9 cellular contexts compared by ENCODE assay signal in the genomic region with DNA sequence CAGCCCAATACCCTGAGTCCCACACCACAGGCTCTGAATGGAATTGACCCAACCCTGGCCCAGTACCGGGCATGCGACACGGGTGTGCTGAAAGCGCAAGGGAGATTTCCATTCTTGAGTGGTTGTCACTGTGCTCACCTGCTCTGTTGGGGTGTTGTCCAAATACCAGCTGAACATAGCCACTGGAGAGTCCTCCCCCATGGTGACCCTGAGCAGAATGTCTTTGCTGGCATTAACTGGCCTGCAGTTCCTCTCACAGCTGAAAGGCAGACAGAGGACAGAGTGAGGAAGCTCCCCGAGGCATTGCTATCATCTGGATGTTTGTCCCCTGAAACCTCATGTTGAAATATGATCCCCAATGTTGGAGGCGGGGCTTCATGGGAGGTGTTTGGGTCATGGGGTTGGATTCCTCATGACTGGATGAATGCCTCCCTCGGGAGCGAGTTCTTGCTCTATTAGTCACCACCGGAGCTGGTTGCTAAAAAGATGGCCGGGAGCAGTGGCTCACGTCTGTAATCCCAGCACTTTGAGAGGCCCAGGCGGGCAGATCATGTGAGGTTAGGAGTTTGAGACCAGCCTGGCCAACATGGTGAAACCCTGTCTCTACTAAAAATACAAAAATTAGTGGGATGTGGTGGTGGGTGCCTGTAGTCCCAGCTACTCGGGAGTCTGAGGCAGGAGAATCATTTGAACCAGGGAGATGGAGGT. TPM values are rescaled to one million over a fixed set of nuclear protein-coding genes. Genes with fewer than 3 reads are reported as not detected.
DNase-seq lines count a peak whose midpoint lies in the region; ATAC-seq and FAIRE-seq lines count a peak whose summit lies in the region.
"Had no signal": no experiment of that assay in that cellular context is flagged by ENCODE, and none has a peak within 500 bp of the region (broad histone marks: within the 10 kb centered on the region; RNA-seq: fewer than 3 reads in every experiment).

No MANE protein-coding gene starts in this region.

- no peak overlapping the region for H3K4me3 Mint-ChIP-seq in activated T-cell treated with anti-CD3 and anti-CD28 coated beads, Interleukin-2, amount 50 U/mL, for 4 hours
- H3K4me3 Mint-ChIP-seq: naive B cell had no signal

- H3K36me3 Mint-ChIP-seq in activated T-cell treated with anti-CD3 and anti-CD28 coated beads, Interleukin-2, amount 50 U/mL, for 4 hours (ENCODE audit: insufficient read depth) = no peaks in the 10 kb centered on the region
- H3K36me3 Mint-ChIP-seq: naive B cell had no signal

- H3K9me3 Mint-ChIP-seq in activated T-cell treated with anti-CD3 and anti-CD28 coated beads, Interleukin-2, amount 50 U/mL, for 4 hours = no peaks in the 10 kb centered on the region

- peaks cover 10% of the 10 kb centered on the region for H3K27me3 Mint-ChIP-seq in activated T-cell treated with anti-CD3 and anti-CD28 coated beads, Interleukin-2, amount 50 U/mL, for 4 hours (ENCODE audit: low read depth)

- no peak for ATAC-seq in HG02763 (IDR thresholded peaks at IDR 0.05; ENCODE audit: unreplicated experiment)
- ATAC-seq in activated T-cell treated with anti-CD3 and anti-CD28 coated beads, Interleukin-2, amount 50 U/mL, for 4 hours = no peak

- H3K4me1 Mint-ChIP-seq in activated T-cell treated with anti-CD3 and anti-CD28 coated beads, Interleukin-2, amount 50 U/mL, for 4 hours (ENCODE audit: low read depth) = no peaks in the 10 kb centered on the region
- H3K4me1 Mint-ChIP-seq: naive B cell had no signal

- peak; percentile 92 for FAIRE-seq in endometrium (lab: Jason Lieb, UNC)

- DNase-seq in DMS79 treated with DMSO at 0.1 percent for 48 hours (lab: John Stamatoyannopoulos, UW) (peak; percentile 46), NCI-H2171 (lab: John Stamatoyannopoulos, UW) (peak; percentile 93), lung microvascular endothelial cell (ENCODE audit: low read depth in 2 of 2) (peak; percentile 83 to 86), UCSD-AML1 (lab: John Stamatoyannopoulos, UW; ENCODE audit: unreplicated experiment) (no peak), NAMALWA (ENCODE audit: low spot score) (no peak)
- DNase-seq in activated T-cell treated with anti-CD3 and anti-CD28 coated beads, Interleukin-2, amount 50 U/mL, for 4 hours = no peak
- DNase-seq: naive B cell had no signal

RNA-seq across cellular contexts. Expression of gene BCO1, which starts 57.3 kb away (rescaled TPM):
- under 0.01 TPM in 1 of 2 replicates, not detected in the other for total RNA-seq in lung microvascular endothelial cell
- not detected for total RNA-seq in activated T-cell treated with anti-CD3 and anti-CD28 coated beads, Interleukin-2, amount 50 U/mL, for 4 hours

Comparison
In these comparisons a context has a peak if more than half of its experiments do, and no peak if none do; other contexts are left out.
1. DNase-seq: peak in DMS79 treated with DMSO at 0.1 percent for 48 hours (single experiment), NCI-H2171 (single experiment) and lung microvascular endothelial cell (2 of 2); none in activated T-cell treated with anti-CD3 and anti-CD28 coated beads, Interleukin-2, amount 50 U/mL, for 4 hours (single experiment), UCSD-AML1 (single experiment) and NAMALWA (single experiment).